8 cellular contexts compared by ENCODE assay signal in the genomic region with DNA sequence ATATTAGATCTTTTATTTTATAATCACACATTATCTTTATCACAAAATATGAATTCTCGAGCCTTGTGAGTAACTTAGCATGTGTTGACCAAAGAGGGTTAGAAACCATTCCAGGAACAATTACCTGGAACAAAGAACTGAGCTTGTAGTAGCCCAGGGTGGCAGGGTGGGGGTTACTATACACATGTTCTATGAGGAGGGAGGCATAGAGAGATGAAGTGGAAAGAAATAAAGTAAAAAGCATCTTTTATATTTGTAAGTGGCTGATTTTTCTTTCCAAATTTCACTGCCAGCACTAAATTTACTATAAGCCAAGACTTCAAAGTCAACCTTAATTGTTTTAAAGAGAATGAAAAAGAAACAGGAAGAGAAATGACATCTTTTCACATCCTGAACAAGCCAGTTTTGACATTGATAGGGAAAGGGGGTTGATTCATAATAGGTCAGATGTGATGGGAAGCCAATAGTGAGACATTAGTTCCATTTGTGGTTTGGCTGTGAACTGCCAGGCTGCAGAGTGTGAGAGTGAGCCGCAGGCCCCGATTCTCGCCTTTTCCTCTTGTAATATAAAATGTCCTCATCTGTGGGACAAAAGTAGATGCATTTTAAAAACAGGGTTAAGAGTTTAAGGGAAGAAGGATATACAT. TPM values are rescaled to one million over a fixed set of nuclear protein-coding genes. Genes with fewer than 3 reads are reported as not detected.
A peak's percentile ranks its signal among the peaks of the same experiment; 100 is the strongest.
DNase-seq lines count a peak whose midpoint lies in the region; ATAC-seq and TF ChIP-seq lines count a peak whose summit lies in the region.

No MANE protein-coding gene starts in this region.

- BruUV-seq in Caco-2 (replicated peaks; lab: Mats Ljungman, UMichigan): no TSS peak

- no peaks in the 10 kb centered on the region for H3K36me3 ChIP-seq in Caco-2 (ENCODE audit: control insufficient read depth, insufficient read depth, low read length)

- H3K4me1 ChIP-seq in Caco-2: no peaks in the 10 kb centered on the region

- intact Hi-C loops in Caco-2 (cut with micrococcal nuclease; ENCODE audit: unreplicated experiment): no loop called here

- H3K4me3 ChIP-seq in Caco-2 (ENCODE audit: low read depth, low read length): no peak overlapping the region

- H3K9me3 Mint-ChIP-seq in activated T-cell treated with anti-CD3 and anti-CD28 coated beads, Interleukin-2, amount 50 U/mL, for 4 hours: no peaks in the 10 kb centered on the region
- H3K9me3 Mint-ChIP-seq in Caco-2 (ENCODE audit: unreplicated experiment): no peaks in the 10 kb centered on the region

- H3K27me3 Mint-ChIP-seq in activated T-cell treated with anti-CD3 and anti-CD28 coated beads, Interleukin-2, amount 50 U/mL, for 4 hours (ENCODE audit: low read depth): no peaks in the 10 kb centered on the region
- H3K27me3 Mint-ChIP-seq in Caco-2 (ENCODE audit: insufficient read depth, unreplicated experiment): no peaks in the 10 kb centered on the region

- POLR2A ChIA-PET in Caco-2 (lab: Charles Lee): interaction anchor here (0.6 kb wide), 1 partner anchor 227 kb away, joined by 3 read pairs; no protein-coding TSS in a partner anchor

- no peak overlapping the region for H3K27ac Mint-ChIP-seq in Caco-2 (ENCODE audit: unreplicated experiment)

- no peaks in the 10 kb centered on the region for H3K36me3 Mint-ChIP-seq in activated T-cell treated with anti-CD3 and anti-CD28 coated beads, Interleukin-2, amount 50 U/mL, for 4 hours (ENCODE audit: insufficient read depth)
- no peaks in the 10 kb centered on the region for H3K36me3 Mint-ChIP-seq in Caco-2 (ENCODE audit: insufficient read depth, unreplicated experiment)

- no peaks in the 10 kb centered on the region for H3K27me3 ChIP-seq in Caco-2 (replicated peaks; ENCODE audit: control insufficient read depth, insufficient read depth, low read length)

- peak overlapping the region; percentile 59 for H3K4me3 Mint-ChIP-seq in activated T-cell treated with anti-CD3 and anti-CD28 coated beads, Interleukin-2, amount 50 U/mL, for 4 hours
- no peak overlapping the region for H3K4me3 Mint-ChIP-seq in Caco-2 (ENCODE audit: unreplicated experiment)

- peak; percentile 55 for DNase-seq in activated T-cell treated with anti-CD3 and anti-CD28 coated beads, Interleukin-2, amount 50 U/mL, for 4 hours
- DNase-seq in stimulated activated CD4-positive, alpha-beta T cell treated with anti-CD3 and anti-CD28 coated beads, TNF-alpha, amount 100 ng/mL, for 48 hours (ENCODE audit: low read depth in 3 of 3): peak; percentile 37 to 58 (median 45)
- no peak for DNase-seq in NCI-H1694 (lab: John Stamatoyannopoulos, UW)
- no peak for DNase-seq in Caco-2
- no peak for DNase-seq in NAMALWA (ENCODE audit: low spot score)
- no peak for DNase-seq in NCI-H1105 (lab: John Stamatoyannopoulos, UW)

- ATAC-seq in GM19468 (IDR thresholded peaks at IDR 0.05; ENCODE audit: extremely low read depth, unreplicated experiment) (peak; percentile 58), HG03520 (IDR thresholded peaks at IDR 0.05; ENCODE audit: unreplicated experiment) (peak; percentile 82)
- peak; percentile 97 to 99 for ATAC-seq in activated T-cell treated with anti-CD3 and anti-CD28 coated beads, Interleukin-2, amount 50 U/mL, for 4 hours

- peaks cover 33% of the 10 kb centered on the region for H3K4me1 Mint-ChIP-seq in activated T-cell treated with anti-CD3 and anti-CD28 coated beads, Interleukin-2, amount 50 U/mL, for 4 hours (ENCODE audit: low read depth)
- H3K4me1 Mint-ChIP-seq in Caco-2 (ENCODE audit: low read depth, unreplicated experiment): no peaks in the 10 kb centered on the region

- no peaks in the 10 kb centered on the region for H3K9me3 ChIP-seq in Caco-2

- no peak for TF ChIP-seq CTCF in Caco-2 (IDR thresholded peaks at IDR 0.05; ENCODE audit: insufficient read depth in 1 of 2, low read depth in 1 of 2, low read length in 1 of 2, severe bottlenecking in 1 of 2, unreplicated experiment in 1 of 2)

- CTCF ChIA-PET in Caco-2 (lab: Charles Lee): interaction anchor here (0.6 kb wide), 1 partner anchor 27 kb away, joined by 3 read pairs; no protein-coding TSS in a partner anchor

RNA-seq across cellular contexts. Expression of gene MYB, which starts 52.7 kb away (rescaled TPM):
- 10 to 100 TPM in 2 of 3 donors, 1 to 10 TPM in 1; 9.5 to 15.2 (median 13.9) TPM for total RNA-seq in activated T-cell treated with anti-CD3 and anti-CD28 coated beads, Interleukin-2, amount 50 U/mL, for 4 hours
- total RNA-seq in Caco-2 (2022): 2.3 and 2.7 TPM in 2 replicates

Comparison
In these comparisons a context has a peak if more than half of its experiments do, and no peak if none do; other contexts are left out.
1. DNase-seq: peak in activated T-cell treated with anti-CD3 and anti-CD28 coated beads, Interleukin-2, amount 50 U/mL, for 4 hours (single experiment) and stimulated activated CD4-positive, alpha-beta T cell treated with anti-CD3 and anti-CD28 coated beads, TNF-alpha, amount 100 ng/mL, for 48 hours (3 of 3); none in NCI-H1694 (single experiment), Caco-2 (0 of 2), NAMALWA (single experiment) and NCI-H1105 (single experiment).
2. Peak in every context shown above with its lines, with median percentiles within 50 percentile points of each other: ATAC-seq.